In the genomic region with DNA sequence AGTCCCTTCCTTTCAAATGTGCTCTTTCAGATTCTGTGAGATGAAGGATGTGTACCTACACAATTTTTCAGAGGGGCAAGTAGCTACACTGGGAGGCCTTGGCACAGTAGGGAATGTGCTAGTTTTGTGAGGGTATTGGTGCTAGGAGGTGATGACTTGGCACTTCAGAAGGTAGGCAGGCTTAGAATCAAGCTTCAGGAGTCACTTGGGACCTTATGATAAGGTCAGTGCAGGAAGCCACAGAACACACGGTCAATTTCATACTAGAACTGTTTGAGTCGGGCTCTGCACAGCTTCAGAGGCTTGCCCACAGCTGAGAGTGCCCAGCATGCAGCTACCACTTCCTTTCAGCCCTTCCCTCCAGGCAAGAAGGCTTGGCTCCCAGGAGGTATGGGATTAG, we compare ENCODE assay signal across 24 cellular contexts. TPM values are rescaled to one million over a fixed set of nuclear protein-coding genes. Genes with fewer than 3 reads are reported as not detected.
DNase-seq lines count a peak whose midpoint lies in the region; ATAC-seq and TF ChIP-seq lines count a peak whose summit lies in the region.
"Had no signal": no experiment of that assay in that cellular context is flagged by ENCODE, and none has a peak within 500 bp of the region (broad histone marks: within the 10 kb centered on the region; RNA-seq: fewer than 3 reads in every experiment).

No MANE protein-coding gene starts in this region.

- H3K9me3 ChIP-seq in T-helper 17 cell (ENCODE audit: control insufficient read depth, low read length, poor library complexity, severe bottlenecking) (no peaks in the 10 kb centered on the region), stomach (no peaks in the 10 kb centered on the region)
- H3K9me3 ChIP-seq: body of pancreas, sigmoid colon, SJSA1 had no signal

- H3K9me3 Mint-ChIP-seq in CD14-positive monocyte (peaks cover 0 to under 1% (median 0%) of the 10 kb centered on the region in 7 donors), Calu3 (ENCODE audit: low read depth, unreplicated experiment) (no peaks in the 10 kb centered on the region), HFFc6 (no peaks in the 10 kb centered on the region)
- H3K9me3 Mint-ChIP-seq: activated B cell treated with CpG ODN at 0.5 μM for 24 hours, neural crest cell had no signal

- TF ChIP-seq EP300 in stomach (IDR thresholded peaks at IDR 0.05) = no peak

- no peaks in the 10 kb centered on the region for H3K27me3 ChIP-seq in stomach
- H3K27me3 ChIP-seq: body of pancreas, hepatocyte, SJSA1 had no signal

- H3K36me3 ChIP-seq in stomach = peaks cover 0 to 1% (median under 1%) of the 10 kb centered on the region in 4 donors
- H3K36me3 ChIP-seq: sigmoid colon had no signal

- peaks cover 20% of the 10 kb centered on the region for H3K4me1 Mint-ChIP-seq in CD14-positive monocyte
- H3K4me1 Mint-ChIP-seq in Calu3 (ENCODE audit: low read depth, unreplicated experiment) = peaks cover 18% of the 10 kb centered on the region
- peaks cover 9% of the 10 kb centered on the region for H3K4me1 Mint-ChIP-seq in T-helper 17 cell
- H3K4me1 Mint-ChIP-seq in HFFc6 (ENCODE audit: low read depth) = peaks cover 33% of the 10 kb centered on the region
- H3K4me1 Mint-ChIP-seq: activated B cell treated with CpG ODN at 0.5 μM for 24 hours, neural crest cell had no signal

- H3K36me3 Mint-ChIP-seq in CD14-positive monocyte = peaks cover 30 to 34% of the 10 kb centered on the region in 2 donors
- H3K36me3 Mint-ChIP-seq in Calu3 (ENCODE audit: insufficient read depth, unreplicated experiment) = peaks cover 39% of the 10 kb centered on the region
- H3K36me3 Mint-ChIP-seq in T-helper 17 cell (ENCODE audit: low read depth) = peaks cover 1% of the 10 kb centered on the region
- H3K36me3 Mint-ChIP-seq in HFFc6 (ENCODE audit: low read depth) = peaks cover 2% of the 10 kb centered on the region

- WGBS in stomach, 5 donors = 65 to 83% (median 67%) methylated on average over 2 of the region's 2 CpGs

- intact Hi-C loops in CD14-positive monocyte (cut with micrococcal nuclease) = no loop called here
- intact Hi-C loops in Calu3 (cut with micrococcal nuclease; ENCODE audit: unreplicated experiment) = no loop called here
- intact Hi-C loops in stomach (cut with DNase I; ENCODE audit: low total_unique reads) = no loop called here

- TF ChIP-seq CTCF in CD14-positive monocyte (IDR thresholded peaks at IDR 0.05) = no peak
- no peak for TF ChIP-seq CTCF in Calu3 (IDR thresholded peaks at IDR 0.05; ENCODE audit: unreplicated experiment)
- TF ChIP-seq CTCF in HFFc6 (IDR thresholded peaks at IDR 0.05) = no peak
- TF ChIP-seq CTCF in stomach (IDR thresholded peaks at IDR 0.05) = no peak

- H3K4me3 Mint-ChIP-seq in CD14-positive monocyte (no peak overlapping the region), Calu3 (ENCODE audit: low read depth, unreplicated experiment) (no peak overlapping the region), T-helper 17 cell (no peak overlapping the region), HFFc6 (no peak overlapping the region)
- H3K4me3 Mint-ChIP-seq: activated B cell treated with CpG ODN at 0.5 μM for 24 hours; activated CD8-positive, alpha-beta memory T cell treated with anti-CD3 and anti-CD28 coated beads, Interleukin-2, amount 10 ng/mL, durations not matched to agents 7 days and 5 days; neural crest cell had no signal

- H3K27me3 Mint-ChIP-seq in CD14-positive monocyte (ENCODE audit: low read depth in 3 of 3) (peaks cover 2 to 8% (median 4%) of the 10 kb centered on the region in 3 donors), Calu3 (ENCODE audit: unreplicated experiment) (no peaks in the 10 kb centered on the region), T-helper 17 cell (no peaks in the 10 kb centered on the region), HFFc6 (ENCODE audit: insufficient read depth) (no peaks in the 10 kb centered on the region)

- ATAC-seq in T-helper 17 cell = no peak
- ATAC-seq: activated CD8-positive, alpha-beta memory T cell treated with anti-CD3 and anti-CD28 coated beads, Interleukin-2, amount 10 ng/mL, durations not matched to agents 7 days and 5 days; body of pancreas; esophagus mucosa; left ventricle myocardium superior had no signal

- H3K4me1 ChIP-seq in stomach = peaks cover 0 to 16% (median 0%) of the 10 kb centered on the region in 4 donors
- H3K4me1 ChIP-seq: body of pancreas, sigmoid colon had no signal

- no peak overlapping the region for H3K27ac ChIP-seq in stomach
- H3K27ac ChIP-seq: body of pancreas, hepatocyte, sigmoid colon, SJSA1 had no signal

- no peak for TF ChIP-seq POLR2A in erythroblast (IDR thresholded peaks at IDR 0.05; ENCODE audit: low read length)
- no peak for TF ChIP-seq POLR2A in stomach (IDR thresholded peaks at IDR 0.05)

- peak overlapping the region in 4 of 7 donors; percentile 15 to 68 (median 36) for H3K27ac Mint-ChIP-seq in CD14-positive monocyte
- H3K27ac Mint-ChIP-seq in Calu3 (ENCODE audit: unreplicated experiment) = peak overlapping the region; percentile 4
- peak overlapping the region; percentile 71 for H3K27ac Mint-ChIP-seq in T-helper 17 cell
- H3K27ac Mint-ChIP-seq in HFFc6 = no peak overlapping the region
- H3K27ac Mint-ChIP-seq: activated B cell treated with CpG ODN at 0.5 μM for 24 hours; activated CD8-positive, alpha-beta memory T cell treated with anti-CD3 and anti-CD28 coated beads, Interleukin-2, amount 10 ng/mL, durations not matched to agents 7 days and 5 days had no signal

- H3K4me3 ChIP-seq in stomach = no peak overlapping the region
- H3K4me3 ChIP-seq: body of pancreas, hepatocyte, sigmoid colon, SJSA1 had no signal

- DNase-seq in CD14-positive monocyte (ENCODE audit: low spot score) (no peak), Calu3 (no peak), T-helper 17 cell (no peak), erythroblast (lab: John Stamatoyannopoulos, UW) (peak; percentile 37 to 40), HFFc6 (no peak), NCI-H524 treated with DMSO at 0.1 percent for 48 hours (lab: John Stamatoyannopoulos, UW) (no peak), stomach (no peak)
- DNase-seq: activated B cell treated with CpG ODN at 0.5 μM for 24 hours; activated CD8-positive, alpha-beta memory T cell treated with anti-CD3 and anti-CD28 coated beads, Interleukin-2, amount 10 ng/mL, durations not matched to agents 7 days and 5 days; body of pancreas; DMS79; left ventricle myocardium superior; NCI-H1092 treated with DMSO at 0.1 percent for 48 hours; NCI-H2029; sigmoid colon; stimulated activated CD8-positive, alpha-beta memory T cell treated with anti-CD3 and anti-CD28 coated beads, Interleukin-4, amount 100 ng/mL, for 48 hours; T-helper 2 cell had no signal

- CTCF ChIA-PET in Calu3 (lab: Charles Lee) = interaction anchor here (0.6 kb wide), 2 partner anchors 24 to 410 kb away, joined by 3 to 4 read pairs; no protein-coding TSS in a partner anchor

- no TSS peak for BruUV-seq in Calu3 (replicated peaks; lab: Mats Ljungman, UMichigan)

RNA-seq across cellular contexts. Expression of a gene that starts 6.1 kb away (rescaled TPM):
- 1 to 10 TPM; 1.6 to 2.5 TPM for polyA plus RNA-seq in CD14-positive monocyte
- 48.4 and 72.1 TPM in 2 replicates for total RNA-seq in Calu3 (2022)
- total RNA-seq in T-helper 17 cell = 1 to 10 TPM; 3.3 to 3.6 TPM
- total RNA-seq in HFFc6 (2021; fragmentation: NEBNext Ultra II Directional; extraction: Animal tissue kit (Norgen Biotek cat#: 25700)) = 1 to 10 TPM; 4.2 to 5.5 (median 4.9) TPM
- total RNA-seq in stomach = not detected
- polyA plus RNA-seq in stomach = under 1 TPM in 1 of 3 donors, not detected in 2; 0.28 TPM
- total RNA-seq: body of pancreas had no signal

RNA-seq across cellular contexts. Expression of a gene that starts 6.9 kb away (rescaled TPM):
- polyA plus RNA-seq in CD14-positive monocyte (10 to 100 TPM; 39.1 to 41.6 TPM), stomach (under 1 TPM in 2 of 3 donors, not detected in 1; 0.48 to 0.50 TPM)
- total RNA-seq in Calu3 (2022) (0.92 and 0.95 TPM in 2 replicates), T-helper 17 cell (under 1 TPM in 1 of 2 donors, not detected in 1; 0.70 TPM), stomach (not detected)
- total RNA-seq in HFFc6 (2021; fragmentation: NEBNext Ultra II Directional; extraction: Animal tissue kit (Norgen Biotek cat#: 25700)) = not detected
- total RNA-seq: activated B cell treated with CpG ODN at 0.5 μM for 24 hours, body of pancreas, chondrocyte, esophagus mucosa, frontal cortex, hepatocyte, left ventricle myocardium superior, LHCN-M2, SJSA1 had no signal
- polyA plus RNA-seq: sigmoid colon had no signal

RNA-seq across cellular contexts. Expression of a gene that starts 20.0 kb away (rescaled TPM):
- polyA plus RNA-seq in CD14-positive monocyte (100 to 1,000 TPM; 374 to 430 TPM), stomach (10 to 100 TPM; 21.8 to 35.1 (median 30.5) TPM)
- total RNA-seq in Calu3 (2022) (217 and 293 TPM in 2 replicates), T-helper 17 cell (10 to 100 TPM; 41.6 to 42.5 TPM), stomach (10 to 100 TPM in 3 of 5 donors, 1 to 10 TPM in 1, not detected in 1; 4.1 to 35.7 (median 18.4) TPM)
- total RNA-seq in HFFc6 (2021; fragmentation: NEBNext Ultra II Directional; extraction: Animal tissue kit (Norgen Biotek cat#: 25700)) = 10 to 100 TPM; 44.7 to 61.4 (median 56.8) TPM

RNA-seq across cellular contexts. Expression of a gene that starts 22.4 kb away (rescaled TPM):
- polyA plus RNA-seq in CD14-positive monocyte = 10 to 100 TPM; 29.8 to 38.9 TPM
- 53.2 and 56.6 TPM in 2 replicates for total RNA-seq in Calu3 (2022)
- 1 to 10 TPM; 7.1 to 9.4 TPM for total RNA-seq in T-helper 17 cell
- total RNA-seq in HFFc6 (2021; fragmentation: NEBNext Ultra II Directional; extraction: Animal tissue kit (Norgen Biotek cat#: 25700)) = 10 to 100 TPM; 29.1 to 43.8 (median 32.6) TPM
- total RNA-seq in stomach = 10 to 100 TPM; 10.7 to 25.0 (median 22.0) TPM
- 10 to 100 TPM in 2 of 3 donors, 1 to 10 TPM in 1; 9.8 to 15.4 (median 14.4) TPM for polyA plus RNA-seq in stomach

RNA-seq across cellular contexts. Expression of a gene that starts 32.1 kb away (rescaled TPM):
- polyA plus RNA-seq in CD14-positive monocyte (100 to 1,000 TPM; 126 to 131 TPM), stomach (10 to 100 TPM in 2 of 3 donors, 1 to 10 TPM in 1; 6.7 to 12.2 (median 11.9) TPM)
- total RNA-seq in Calu3 (2022) (18.4 and 33.6 TPM in 2 replicates), T-helper 17 cell (10 to 100 TPM; 60.5 to 74.6 TPM), stomach (10 to 100 TPM in 1 of 5 donors, 1 to 10 TPM in 1, under 1 TPM in 1, not detected in 2; 0.87 to 10.3 (median 6.5) TPM)
- total RNA-seq in HFFc6 (2021; fragmentation: NEBNext Ultra II Directional; extraction: Animal tissue kit (Norgen Biotek cat#: 25700)) = 10 to 100 TPM; 26.3 to 35.6 (median 28.0) TPM

Comparison
In these comparisons a context has a peak if more than half of its experiments do, and no peak if none do; other contexts are left out.
1. DNase-seq: peak in erythroblast (2 of 2); none in CD14-positive monocyte (single experiment), Calu3 (single experiment), T-helper 17 cell (0 of 3), HFFc6 (single experiment), NCI-H524 treated with DMSO at 0.1 percent for 48 hours (single experiment) and stomach (single experiment).